36 cellular contexts compared by ENCODE assay signal in the genomic region with DNA sequence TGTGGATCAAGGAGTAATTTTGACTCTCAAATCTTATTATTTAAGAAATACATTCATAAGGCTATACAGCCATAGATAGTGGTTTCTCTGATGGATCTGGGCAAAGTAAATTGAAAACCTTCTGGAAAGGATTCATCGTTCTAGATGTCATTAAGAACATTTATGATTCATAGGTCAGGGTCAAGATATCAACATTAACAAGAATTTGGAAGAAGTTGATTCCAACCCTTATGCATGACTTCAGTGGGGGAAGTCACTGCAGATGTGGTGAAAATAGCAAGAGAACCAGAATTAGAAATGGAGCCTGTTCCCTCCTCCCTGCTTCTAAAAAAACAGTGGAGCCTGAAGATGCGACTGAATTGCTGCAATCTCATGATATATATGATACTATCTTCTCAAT. TPM values are rescaled to one million over a fixed set of nuclear protein-coding genes. Genes with fewer than 3 reads are reported as not detected.
"Had no signal": no experiment of that assay in that cellular context is flagged by ENCODE, and none has a peak within 500 bp of the region (broad histone marks: within the 10 kb centered on the region; RNA-seq: fewer than 3 reads in every experiment).

No MANE protein-coding gene starts in this region.

- H3K4me1 Mint-ChIP-seq: endodermal cell; mesothelial cell of epicardium; neural crest cell; stimulated activated effector memory CD8-positive, alpha-beta T cell treated with anti-CD3 and anti-CD28 coated beads, Interleukin-12 subunit alpha, Interleukin-12 subunit beta, amount 100 ng/mL, for 72 hours had no signal

- H3K4me3 Mint-ChIP-seq: dendritic cell treated with granulocyte-macrophage colony-stimulating factor and Interleukin-4, amounts not matched to agents 40 ng/mL and 50 ng/mL, for 4 days; endodermal cell; mesothelial cell of epicardium; natural killer cell treated with Interleukin-12 subunit alpha and Interleukin-12 subunit beta and Interleukin-15 and Interleukin-18, amount 100 ng/mL, for 72 hours; neural crest cell; stimulated activated effector memory CD8-positive, alpha-beta T cell treated with anti-CD3 and anti-CD28 coated beads, Interleukin-12 subunit alpha, Interleukin-12 subunit beta, amount 100 ng/mL, for 72 hours had no signal

- H3K27ac Mint-ChIP-seq: dendritic cell treated with granulocyte-macrophage colony-stimulating factor and Interleukin-4, amounts not matched to agents 40 ng/mL and 50 ng/mL, for 4 days; endodermal cell; mesothelial cell of epicardium; natural killer cell treated with Interleukin-12 subunit alpha and Interleukin-12 subunit beta and Interleukin-15 and Interleukin-18, amount 100 ng/mL, for 72 hours; stimulated activated effector memory CD8-positive, alpha-beta T cell treated with anti-CD3 and anti-CD28 coated beads, Interleukin-12 subunit alpha, Interleukin-12 subunit beta, amount 100 ng/mL, for 72 hours had no signal

- H3K4me1 ChIP-seq: colonic mucosa, heart right ventricle, left lung, prostate gland, sigmoid colon, suprapubic skin, upper lobe of right lung, uterus had no signal

- H3K27ac ChIP-seq: colonic mucosa, epithelial cell of prostate, heart right ventricle, left lung, neutrophil, prostate gland, sigmoid colon, suprapubic skin, transverse colon, upper lobe of right lung, uterus had no signal

- H3K4me3 ChIP-seq: colonic mucosa, heart right ventricle, left lung, mucosa of descending colon, prostate gland, sigmoid colon, suprapubic skin, transverse colon, upper lobe of right lung, uterus had no signal

- H3K36me3 ChIP-seq: colonic mucosa, heart right ventricle, left lung, neutrophil, prostate gland, sigmoid colon, suprapubic skin, transverse colon, upper lobe of right lung, uterus had no signal

- ATAC-seq: esophagus mucosa; heart right ventricle; left cardiac atrium; left lung; mucosa of descending colon; natural killer cell treated with Interleukin-12 subunit alpha and Interleukin-12 subunit beta and Interleukin-15 and Interleukin-18, amount 100 ng/mL, for 72 hours; right cardiac atrium; stimulated activated effector memory CD8-positive, alpha-beta T cell treated with anti-CD3 and anti-CD28 coated beads, Interleukin-12 subunit alpha, Interleukin-12 subunit beta, amount 100 ng/mL, for 72 hours; upper lobe of right lung had no signal

- FAIRE-seq: islet of Langerhans had no signal

- H3K9me3 ChIP-seq: colonic mucosa, left lung, mucosa of descending colon, neutrophil, prostate gland, sigmoid colon, suprapubic skin, transverse colon, upper lobe of right lung, uterus had no signal

- H3K27me3 ChIP-seq: colonic mucosa, transverse colon, uterus had no signal

- DNase-seq: colonic mucosa; effector CD8-positive, alpha-beta T cell; endodermal cell; foreskin melanocyte; glutamatergic neuron; heart right ventricle; hippocampal formation; left cardiac atrium; left lung; mesenchymal stem cell; mucosa of descending colon; naive B cell; right cardiac atrium; sigmoid colon; stimulated activated CD4-positive, alpha-beta T cell treated with anti-CD3 and anti-CD28 coated beads, Interleukin-2, amount 100 ng/mL, for 24 hours; stimulated activated CD4-positive, alpha-beta T cell treated with anti-CD3 and anti-CD28 coated beads, Interleukin-4, amount 100 ng/mL, for 24 hours; stimulated activated naive CD4-positive, alpha-beta T cell treated with Interleukin-2 at 50 U/mL for 16 hours; transverse colon; upper lobe of right lung; uterus had no signal

- H3K9me3 Mint-ChIP-seq: dendritic cell treated with granulocyte-macrophage colony-stimulating factor and Interleukin-4, amounts not matched to agents 40 ng/mL and 50 ng/mL, for 4 days; endodermal cell; naive B cell; natural killer cell treated with Interleukin-12 subunit alpha and Interleukin-12 subunit beta and Interleukin-15 and Interleukin-18, amount 100 ng/mL, for 72 hours; neural crest cell; stimulated activated effector memory CD8-positive, alpha-beta T cell treated with anti-CD3 and anti-CD28 coated beads, Interleukin-12 subunit alpha, Interleukin-12 subunit beta, amount 100 ng/mL, for 72 hours had no signal

- H3K36me3 Mint-ChIP-seq: mesothelial cell of epicardium; naive B cell; natural killer cell treated with Interleukin-12 subunit alpha and Interleukin-12 subunit beta and Interleukin-15 and Interleukin-18, amount 100 ng/mL, for 72 hours; stimulated activated effector memory CD8-positive, alpha-beta T cell treated with anti-CD3 and anti-CD28 coated beads, Interleukin-12 subunit alpha, Interleukin-12 subunit beta, amount 100 ng/mL, for 72 hours had no signal

RNA-seq across cellular contexts. Expression of a gene that starts 36.6 kb away (rescaled TPM):
- total RNA-seq: esophagus mucosa, fibroblast of lung, heart right ventricle, left cardiac atrium, lower leg skin, lung microvascular endothelial cell, neural crest cell, omental fat pad, right cardiac atrium, skeletal muscle tissue, suprapubic skin had no signal
- polyA plus RNA-seq: fibroblast of lung, heart right ventricle, right cardiac atrium had no signal
